In genomic region chr10:100872034-100872791, GRCh38 we compare ENCODE assay signal across 8 cellular contexts. TPM values are rescaled to one million over a fixed set of nuclear protein-coding genes. Genes with fewer than 3 reads are reported as not detected.
DNase-seq lines count a peak whose midpoint lies in the region; ATAC-seq, FAIRE-seq and TF ChIP-seq lines count a peak whose summit lies in the region.
"Had no signal": no experiment of that assay in that cellular context is flagged by ENCODE, and none has a peak within 500 bp of the region (broad histone marks: within the 10 kb centered on the region; RNA-seq: fewer than 3 reads in every experiment).

No MANE protein-coding gene starts in this region.

- H3K27ac Mint-ChIP-seq in T-cell, result no peak overlapping the region
- H3K27ac Mint-ChIP-seq in stimulated activated naive CD8-positive, alpha-beta T cell treated with anti-CD3 and anti-CD28 coated beads, Interleukin-15, amount 100 ng/mL, for 72 hours, result peak overlapping the region; percentile 38 to 85
- H3K27ac Mint-ChIP-seq: activated naive CD8-positive, alpha-beta T cell had no signal

- H3K4me1 Mint-ChIP-seq in T-cell, result no peaks in the 10 kb centered on the region
- no peaks in the 10 kb centered on the region for H3K4me1 Mint-ChIP-seq in stimulated activated naive CD8-positive, alpha-beta T cell treated with anti-CD3 and anti-CD28 coated beads, Interleukin-15, amount 100 ng/mL, for 72 hours

- TF ChIP-seq CTCF in K562 (IDR thresholded peaks at IDR 0.05 in 2 of 3, conservative IDR thresholded peaks at IDR 0.05 in 1 of 3; ENCODE audit: insufficient read depth in 2 of 3, low read depth in 1 of 3, low read length in 3 of 3), result peak; percentile 63 to 76 (median 72)

- no peak overlapping the region for H3K27ac ChIP-seq in K562 (ENCODE audit: extremely low read depth, low read depth, low read length)

- H3K36me3 Mint-ChIP-seq in T-cell, result no peaks in the 10 kb centered on the region
- H3K36me3 Mint-ChIP-seq: activated naive CD8-positive, alpha-beta T cell had no signal

- no TSS peak for BruUV-seq in K562 (replicated peaks; lab: Mats Ljungman, UMichigan)

- WGBS in K562 (ENCODE audit: insufficient coverage, low coverage, missing lambda C conversion rate), result 13% methylated on average over 11 of the region's 11 CpGs

- ATAC-seq in T-cell (replicated peaks in 1 of 4) (peak in 2 of 4 experiments; percentile 40 to 43), K562 (peak; percentile 98), HG02623 (IDR thresholded peaks at IDR 0.05; ENCODE audit: unreplicated experiment) (no peak)
- peak; percentile 84 for ATAC-seq in stimulated activated naive CD8-positive, alpha-beta T cell treated with anti-CD3 and anti-CD28 coated beads, Interleukin-15, amount 100 ng/mL, for 72 hours

- in situ Hi-C loops in K562 (cut with MboI), result loop anchor here (10.0 to 25.0 kb wide), 2 partner anchors 310 to 437 kb away; no protein-coding TSS in a partner anchor

- H3K9me3 Mint-ChIP-seq in T-cell, result no peaks in the 10 kb centered on the region
- no peaks in the 10 kb centered on the region for H3K9me3 Mint-ChIP-seq in stimulated activated naive CD8-positive, alpha-beta T cell treated with anti-CD3 and anti-CD28 coated beads, Interleukin-15, amount 100 ng/mL, for 72 hours

- no peaks in the 10 kb centered on the region; a peak in 1 of 5 replicates for H3K4me1 ChIP-seq in K562 (replicated peaks in 1 of 2; ENCODE audit: control insufficient read depth in 2 of 2, insufficient read depth in 2 of 2, low read length in 2 of 2)

- no peaks in the 10 kb centered on the region for H3K36me3 ChIP-seq in K562 (ENCODE audit: control insufficient read depth, insufficient read depth, low read length)

- no peak overlapping the region for H3K4me3 Mint-ChIP-seq in T-cell
- no peak overlapping the region for H3K4me3 Mint-ChIP-seq in stimulated activated naive CD8-positive, alpha-beta T cell treated with anti-CD3 and anti-CD28 coated beads, Interleukin-15, amount 100 ng/mL, for 72 hours
- H3K4me3 Mint-ChIP-seq: activated naive CD8-positive, alpha-beta T cell had no signal

- H3K27me3 ChIP-seq in K562 (ENCODE audit: control insufficient read depth in 2 of 2, insufficient read depth in 2 of 2, low read length in 2 of 2), result peaks cover 2 to 39% of the 10 kb centered on the region in 2 experiments; a peak in 4 of 5 replicates

- H3K4me3 ChIP-seq in Jurkat, Clone E6-1 (ENCODE audit: low read length), result no peak overlapping the region
- no peak overlapping the region for H3K4me3 ChIP-seq in K562

- intact Hi-C loops in K562 (cut with micrococcal nuclease), result loop anchor here (10.0 kb wide), 2 partner anchors 107 to 527 kb away; partner anchors contain the start of gene SCD

- no peak overlapping the region for H3K9ac ChIP-seq in K562 (ENCODE audit: insufficient read depth in 1 of 2, low read depth in 2 of 2, low read length in 2 of 2)

- POLR2A ChIA-PET in T-cell (lab: Charles Lee) (no interaction called here), K562 (lab: Yijun Ruan, JAX) (interaction anchor here (0.6 kb wide), 2 partner anchors 135 to 497 kb away, joined by 3 to 4 read pairs; no protein-coding TSS in a partner anchor)

- no peak for TF ChIP-seq EP300 in K562 (IDR thresholded peaks at IDR 0.05; ENCODE audit: low read length)

- no peak overlapping the region for H3K4me2 ChIP-seq in K562 (ENCODE audit: insufficient read depth, low read length)

- FAIRE-seq in K562 (lab: Jason Lieb, UNC), result peak; percentile 80

- DNase-seq in ELF-1 (ENCODE audit: low read depth, low spot score) (peak; percentile 87), T-cell (peak in 24 of 34 experiments; percentile 5 to 46 (median 28)), K562 (ENCODE audit: extremely low read depth in 1 of 4, low spot score in 3 of 4) (peak; percentile 68 to 83 (median 78)), medulla oblongata (ENCODE audit: extremely low spot score) (peak; percentile 29)
- peak; percentile 63 for DNase-seq in Jurkat, Clone E6-1 (ENCODE audit: low read depth, low spot score)
- peak; percentile 59 to 66 for DNase-seq in stimulated activated naive CD8-positive, alpha-beta T cell treated with anti-CD3 and anti-CD28 coated beads, Interleukin-15, amount 100 ng/mL, for 72 hours

- peaks cover 10% of the 10 kb centered on the region; the same call in 1 of the 2 replicates for H4K20me1 ChIP-seq in K562 (replicated peaks; ENCODE audit: control insufficient read depth, insufficient read depth, low read length)

- H2AFZ ChIP-seq in K562 (ENCODE audit: low read depth, low read length), result no peak overlapping the region

- H3K79me2 ChIP-seq in K562 (ENCODE audit: control insufficient read depth, insufficient read depth, low read length), result no peaks in the 10 kb centered on the region

- no peaks in the 10 kb centered on the region for H3K9me3 ChIP-seq in K562 (replicated peaks; ENCODE audit: control insufficient read depth, insufficient read depth, low read depth, low read length)

- CTCF ChIA-PET in T-cell (lab: Charles Lee), result no interaction called here
- CTCF ChIA-PET in K562 (lab: Yijun Ruan, JAX; ENCODE audit: low intra/inter-chr PET ratio), result interaction anchor here (0.5 to 1.2 kb wide), 4 partner anchors 308 to 1480 kb away, joined by 3 to 6 read pairs (median 4); no protein-coding TSS in a partner anchor

- TF ChIP-seq RAD21 in K562 (CRISPR knock-in tag; conservative IDR thresholded peaks at IDR 0.05 in 1 of 2, IDR thresholded peaks at IDR 0.05 in 1 of 2), result peak; percentile 38 to 73

- peaks cover 3% of the 10 kb centered on the region for H3K9me1 ChIP-seq in K562 (ENCODE audit: control insufficient read depth, insufficient read depth, low read length)

- peaks cover 9 to 36% of the 10 kb centered on the region in 2 donors for H3K27me3 Mint-ChIP-seq in T-cell
- H3K27me3 Mint-ChIP-seq in stimulated activated naive CD8-positive, alpha-beta T cell treated with anti-CD3 and anti-CD28 coated beads, Interleukin-15, amount 100 ng/mL, for 72 hours, result peaks cover 25% of the 10 kb centered on the region

- no peak for TF ChIP-seq POLR2A in K562 (conservative IDR thresholded peaks at IDR 0.05)

TF ChIP-seq in K562, 482 proteins besides CTCF, POLR2A, EP300 and RAD21 (continues in another document):
- peak; percentile 58 for TF ChIP-seq SMC3 (conservative IDR thresholded peaks at IDR 0.05; ENCODE audit: insufficient read depth, low read depth, low read length)
- peak; percentile 22; the same call in 1 of the 2 replicates for TF ChIP-seq NFE2 (IDR thresholded peaks at IDR 0.05; ENCODE audit: low read depth)
- no peak for TF ChIP-seq STAT6 (CRISPR knock-in tag; IDR thresholded peaks at IDR 0.05)
- peak; percentile 37; the same call in 1 of the 2 replicates for TF ChIP-seq CEBPG (CRISPR knock-in tag; IDR thresholded peaks at IDR 0.05)
- TF ChIP-seq CEBPG (tag; conservative IDR thresholded peaks at IDR 0.05 in 1 of 2, IDR thresholded peaks at IDR 0.05 in 1 of 2), result no peak
- TF ChIP-seq MAZ (CRISPR knock-in tag; conservative IDR thresholded peaks at IDR 0.05 in 1 of 2, IDR thresholded peaks at IDR 0.05 in 1 of 2), result 0 out of 4 replicates have a peak, but pooled peaks of 1 of the 2 experiments have one; percentile 35
- TF ChIP-seq STAG1 (CRISPR knock-in tag; IDR thresholded peaks at IDR 0.05; ENCODE audit: borderline replicate concordance), result peak; percentile 12; the same call in 1 of the 2 replicates

RNA-seq across cellular contexts. Expression of gene SLF2, which starts 40.5 kb away (rescaled TPM):
- 16.2 TPM for polyA plus RNA-seq in Jurkat, Clone E6-1 (2012; ENCODE audit: insufficient read depth, insufficient read length)
- total RNA-seq in T-cell (10 to 100 TPM; 20.0 to 43.0 (median 31.3) TPM), K562 (2014; rRNA removed) (7.8 and 8.8 TPM in 2 replicates), K562 (2014; rRNA removed; fragmentation: Illumina TruSeq; extraction: Trizol) (13.8 and 13.9 TPM in 2 replicates), K562 (2015; rRNA removed; fragmentation: Illumina TruSeq; extraction: Trizol) (17.6 and 18.4 TPM in 2 replicates), K562 (2021) (9.2 and 11.3 TPM in 2 replicates)
- total RNA-seq in K562 (2011; cell fraction: chromatin; rRNA removed; ENCODE audit: low replicate concordance), result 19.8 and 53.8 TPM in 2 replicates
- total RNA-seq in K562 (2011; cell fraction: nucleolus; rRNA removed), result 21.0 and 23.3 TPM in 2 replicates
- 30.5 and 45.8 TPM in 2 replicates for total RNA-seq in K562 (2011; cell fraction: nucleoplasm; rRNA removed)
- polyA plus RNA-seq in K562 (2011; rRNA removed) (6.7 and 7.1 TPM in 2 replicates), K562 (2014; fragmentation: Illumina TruSeq; extraction: Trizol) (4.9 and 6.1 TPM in 2 replicates), K562 (2014; fragmentation: Nextera tagmentation; extraction: Ambion mirVana) (1 to 10 TPM; 1.7 to 1.8 TPM), K562 (2014; rRNA removed) (7.9 and 8.6 TPM in 2 replicates)
- 2.6 and 3.9 TPM in 2 replicates for polyA plus RNA-seq in K562 (2011; cell fraction: cytosol; rRNA removed)
- 9.7 and 10.6 TPM in 2 replicates for polyA plus RNA-seq in K562 (2011; cell fraction: nucleus; rRNA removed)
- 6.6 and 11.2 TPM in 2 replicates for polyA plus RNA-seq in K562 (2012)
- polyA minus RNA-seq in K562 (2011; rRNA and poly(A)+ RNA removed), result 13.3 and 19.4 TPM in 2 replicates
- 6.1 and 7.0 TPM in 2 replicates for polyA minus RNA-seq in K562 (2011; cell fraction: cytosol; rRNA and poly(A)+ RNA removed)
- polyA minus RNA-seq in K562 (2011; cell fraction: nucleus; rRNA and poly(A)+ RNA removed), result 25.6 and 47.8 TPM in 2 replicates

Comparison
In these comparisons a context has a peak if more than half of its experiments do, and no peak if none do; other contexts are left out.
1. DNase-seq: peak in every context shown above with its lines; median percentile 87 in ELF-1; 78 in K562; 63 in Jurkat, Clone E6-1; 62 in stimulated activated naive CD8-positive, alpha-beta T cell treated with anti-CD3 and anti-CD28 coated beads, Interleukin-15, amount 100 ng/mL, for 72 hours; 29 in medulla oblongata; 28 in T-cell.
2. H3K27ac Mint-ChIP-seq: peak in stimulated activated naive CD8-positive, alpha-beta T cell treated with anti-CD3 and anti-CD28 coated beads, Interleukin-15, amount 100 ng/mL, for 72 hours (2 of 2); none in T-cell (0 of 2).